12 cellular contexts compared by ENCODE assay signal in the genomic region with DNA sequence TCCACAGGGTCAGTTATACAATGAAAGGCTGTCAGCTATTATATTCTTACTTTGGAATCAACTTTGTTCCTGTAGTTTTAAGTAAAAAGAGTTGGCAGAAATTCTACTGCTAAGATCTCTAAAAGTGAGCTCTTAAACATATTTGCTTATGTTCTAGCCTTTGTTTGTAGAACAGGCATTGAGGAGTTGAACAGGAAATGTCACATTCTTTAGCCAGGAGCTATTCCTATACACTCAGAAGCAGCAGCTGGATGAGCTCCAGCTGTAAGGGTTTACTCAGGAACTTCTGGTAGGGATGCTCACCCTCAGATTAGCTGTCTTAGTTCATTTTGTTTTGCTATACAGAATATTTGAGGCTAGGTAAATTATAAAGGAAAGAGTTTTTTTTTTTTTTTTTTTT. TPM values are rescaled to one million over a fixed set of nuclear protein-coding genes. Genes with fewer than 3 reads are reported as not detected.
DNase-seq lines count a peak whose midpoint lies in the region; ATAC-seq and TF ChIP-seq lines count a peak whose summit lies in the region.
"Had no signal": no experiment of that assay in that cellular context is flagged by ENCODE, and none has a peak within 500 bp of the region (broad histone marks: within the 10 kb centered on the region; RNA-seq: fewer than 3 reads in every experiment).

No MANE protein-coding gene starts in this region.

- H3K4me3 ChIP-seq in astrocyte of the cerebellum (ENCODE audit: low read depth, low read length) (no peak overlapping the region), thyroid gland (replicated peaks in 1 of 3) (no peak overlapping the region), ovary (no peak overlapping the region)
- H3K4me3 ChIP-seq: heart left ventricle had no signal

- no peaks in the 10 kb centered on the region for H3K9me3 ChIP-seq in thyroid gland
- no peaks in the 10 kb centered on the region for H3K9me3 ChIP-seq in ovary
- H3K9me3 ChIP-seq: heart left ventricle had no signal

- intact Hi-C loops in thyroid gland (cut with DNase I), result no loop called here
- intact Hi-C loops in ovary (cut with DNase I), result no loop called here

- H3K36me3 ChIP-seq in thyroid gland (no peaks in the 10 kb centered on the region), ovary (no peaks in the 10 kb centered on the region)
- H3K36me3 ChIP-seq: heart left ventricle had no signal

- H3K27me3 ChIP-seq in thyroid gland (no peaks in the 10 kb centered on the region), ovary (no peaks in the 10 kb centered on the region)
- H3K27me3 ChIP-seq: heart left ventricle had no signal

- no peak for TF ChIP-seq EP300 in ovary (IDR thresholded peaks at IDR 0.05)

- H3K27ac ChIP-seq in thyroid gland (peak overlapping the region; percentile 4 to 62 (median 50)), ovary (no peak overlapping the region)
- H3K27ac ChIP-seq: heart left ventricle had no signal

- TF ChIP-seq CTCF in astrocyte of the cerebellum (IDR thresholded peaks at IDR 0.05; ENCODE audit: low read depth, low read length, missing control alignments) (no peak), thyroid gland (IDR thresholded peaks at IDR 0.05) (no peak), ovary (IDR thresholded peaks at IDR 0.05) (no peak)

- TF ChIP-seq POLR2A in thyroid gland (IDR thresholded peaks at IDR 0.05) (no peak), ovary (IDR thresholded peaks at IDR 0.05) (no peak)

- H3K4me1 ChIP-seq in thyroid gland (peaks cover 33 to 36% of the 10 kb centered on the region in 2 donors), ovary (ENCODE audit: insufficient read depth) (no peaks in the 10 kb centered on the region)

- in situ Hi-C loops in astrocyte of the cerebellum (cut with HindIII; ENCODE audit: low sequenced_read_pairs), result no loop called here

- DNase-seq in HuH-7 (ENCODE audit: low spot score) (peak; percentile 12), astrocyte of the cerebellum (ENCODE audit: low read depth) (peak; percentile 16), iris pigment epithelial cell (ENCODE audit: low read depth) (peak; percentile 59), thyroid gland (peak; percentile 69 to 81), ovary (no peak)
- DNase-seq: activated T-cell treated with anti-CD3 and anti-CD28 coated beads, Interleukin-2, amount 50 U/mL, for 1 hour; DMS 273 treated with DMSO at 0.1 percent for 48 hours; T1000 had no signal

- ATAC-seq in HG02798 (IDR thresholded peaks at IDR 0.05; ENCODE audit: poor library complexity, unreplicated experiment), result no peak
- ATAC-seq in GM19463 (IDR thresholded peaks at IDR 0.05; ENCODE audit: unreplicated experiment), result no peak

RNA-seq across cellular contexts. Expression of gene SPINK14, which starts 22.4 kb away (rescaled TPM):
- total RNA-seq in thyroid gland (not detected), ovary (not detected)
- polyA plus RNA-seq in ovary, result not detected
- total RNA-seq: heart left ventricle had no signal
- polyA plus RNA-seq: heart left ventricle, thymus had no signal

RNA-seq across cellular contexts. Expression of gene SPINK6, which starts 56.9 kb away (rescaled TPM):
- total RNA-seq in thyroid gland (not detected), ovary (under 1 TPM in 1 of 7 donors, not detected in 6; 0.57 TPM)
- not detected for polyA plus RNA-seq in ovary
- total RNA-seq: heart left ventricle had no signal
- polyA plus RNA-seq: heart left ventricle had no signal

Comparison
In these comparisons a context has a peak if more than half of its experiments do, and no peak if none do; other contexts are left out.
1. DNase-seq: peak in HuH-7 (single experiment), astrocyte of the cerebellum (single experiment), iris pigment epithelial cell (single experiment) and thyroid gland (2 of 2); none in ovary (0 of 5).
2. H3K27ac ChIP-seq: peak in thyroid gland (3 of 3); none in ovary (0 of 2).